21 cellular contexts compared by ENCODE assay signal in the genomic region with DNA sequence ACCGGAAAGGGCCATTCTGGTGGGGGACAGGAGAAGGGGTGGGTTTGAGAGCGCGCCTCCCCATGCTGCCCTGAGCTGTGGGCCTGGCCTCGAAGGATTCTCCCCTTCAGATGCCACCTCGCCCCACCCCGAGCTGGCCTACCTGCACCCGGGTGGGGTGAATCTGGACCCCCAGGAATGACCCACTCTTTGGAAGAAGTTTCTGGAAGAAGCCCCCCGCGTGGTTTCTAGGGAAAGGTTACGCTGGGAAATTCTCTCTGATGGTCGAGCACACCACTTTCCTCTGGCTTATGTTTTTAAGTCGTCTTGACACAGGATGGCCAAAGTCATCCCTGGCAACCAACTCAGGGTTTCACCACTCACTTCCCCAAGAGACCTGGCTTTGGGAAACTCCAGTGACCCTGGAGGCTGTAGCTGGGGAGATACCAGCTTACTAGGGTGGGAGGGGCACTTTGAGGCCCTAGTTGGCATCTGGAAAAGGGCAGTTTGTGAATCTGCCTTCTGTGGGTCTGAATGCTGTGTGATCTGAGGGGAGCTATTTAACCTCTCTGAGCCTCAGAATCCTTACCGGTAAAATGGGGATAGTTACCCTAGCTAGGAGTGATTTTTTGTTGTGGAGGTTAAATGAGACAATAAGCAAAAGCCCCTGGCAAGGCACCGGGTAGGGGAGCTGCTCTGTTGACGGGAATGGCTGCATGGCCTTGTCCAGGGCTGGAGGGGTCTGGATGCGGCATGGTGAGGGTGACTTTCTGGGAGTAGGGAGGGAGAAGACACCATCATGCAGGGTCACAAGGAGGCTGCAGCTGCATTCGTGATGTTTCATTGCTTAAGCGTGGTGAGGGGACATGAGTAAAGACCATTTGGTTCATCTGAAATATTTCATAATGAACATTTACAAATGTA. TPM values are rescaled to one million over a fixed set of nuclear protein-coding genes. Genes with fewer than 3 reads are reported as not detected.
"Had no signal": no experiment of that assay in that cellular context is flagged by ENCODE, and none has a peak within 500 bp of the region (broad histone marks: within the 10 kb centered on the region; RNA-seq: fewer than 3 reads in every experiment).

No MANE protein-coding gene starts in this region.

- DNase-seq: activated CD4-positive, alpha-beta memory T cell treated with anti-CD3 and anti-CD28 coated beads, Interleukin-2, amount 10 ng/mL, durations not matched to agents 7 days and 5 days; activated naive CD4-positive, alpha-beta T cell treated with anti-CD3 and anti-CD28 coated beads, Interleukin-2, amount 10 ng/mL, durations not matched to agents 7 days and 5 days; dermis blood vessel endothelial cell; endodermal cell; erythroblast; immature natural killer cell; left cardiac atrium; lower lobe of right lung; stimulated activated CD4-positive, alpha-beta T cell treated with anti-CD3 and anti-CD28 coated beads, Interleukin-15, amount 100 ng/mL, for 24 hours; stimulated activated CD4-positive, alpha-beta T cell treated with anti-CD3 and anti-CD28 coated beads, Interleukin-4, amount 100 ng/mL, for 24 hours; stomach; T-cell; T1000; thyroid gland had no signal

- H3K27me3 ChIP-seq: pancreas, thyroid gland had no signal

- H3K4me3 ChIP-seq: lower lobe of right lung, pancreas, SK-N-MC, stomach, thyroid gland had no signal

- H3K27ac ChIP-seq: lower lobe of right lung, pancreas, SK-N-MC, stomach, thyroid gland had no signal

- H3K9me3 ChIP-seq: lower lobe of right lung, pancreas, stomach, thyroid gland had no signal

- H3K36me3 ChIP-seq: lower lobe of right lung, pancreas, stomach, thyroid gland had no signal

- H3K27ac Mint-ChIP-seq: activated CD4-positive, alpha-beta memory T cell treated with anti-CD3 and anti-CD28 coated beads, Interleukin-2, amount 10 ng/mL, durations not matched to agents 7 days and 5 days; activated naive CD4-positive, alpha-beta T cell treated with anti-CD3 and anti-CD28 coated beads, Interleukin-2, amount 10 ng/mL, durations not matched to agents 7 days and 5 days; activated T-helper 17 cell treated with anti-CD3 and anti-CD28 coated beads, Interleukin-2, amount 50 U/mL, for 72 hours; endodermal cell; T-cell had no signal

- H3K4me3 Mint-ChIP-seq: activated CD4-positive, alpha-beta memory T cell treated with anti-CD3 and anti-CD28 coated beads, Interleukin-2, amount 10 ng/mL, durations not matched to agents 7 days and 5 days; activated naive CD4-positive, alpha-beta T cell treated with anti-CD3 and anti-CD28 coated beads, Interleukin-2, amount 10 ng/mL, durations not matched to agents 7 days and 5 days; activated T-helper 17 cell treated with anti-CD3 and anti-CD28 coated beads, Interleukin-2, amount 50 U/mL, for 72 hours; central memory CD8-positive, alpha-beta T cell; endodermal cell; immature natural killer cell; naive thymus-derived CD8-positive, alpha-beta T cell; T-cell had no signal

- H3K4me1 Mint-ChIP-seq: activated CD4-positive, alpha-beta memory T cell treated with anti-CD3 and anti-CD28 coated beads, Interleukin-2, amount 10 ng/mL, durations not matched to agents 7 days and 5 days; activated naive CD4-positive, alpha-beta T cell treated with anti-CD3 and anti-CD28 coated beads, Interleukin-2, amount 10 ng/mL, durations not matched to agents 7 days and 5 days; activated T-helper 17 cell treated with anti-CD3 and anti-CD28 coated beads, Interleukin-2, amount 50 U/mL, for 72 hours; central memory CD8-positive, alpha-beta T cell; immature natural killer cell; naive thymus-derived CD8-positive, alpha-beta T cell; T-cell had no signal

- H3K9me3 Mint-ChIP-seq: activated CD4-positive, alpha-beta memory T cell treated with anti-CD3 and anti-CD28 coated beads, Interleukin-2, amount 10 ng/mL, durations not matched to agents 7 days and 5 days; activated naive CD4-positive, alpha-beta T cell treated with anti-CD3 and anti-CD28 coated beads, Interleukin-2, amount 10 ng/mL, durations not matched to agents 7 days and 5 days; activated T-helper 17 cell treated with anti-CD3 and anti-CD28 coated beads, Interleukin-2, amount 50 U/mL, for 72 hours; central memory CD8-positive, alpha-beta T cell; endodermal cell; immature natural killer cell; naive thymus-derived CD8-positive, alpha-beta T cell; T-cell had no signal

- H3K36me3 Mint-ChIP-seq: activated naive CD4-positive, alpha-beta T cell treated with anti-CD3 and anti-CD28 coated beads, Interleukin-2, amount 10 ng/mL, durations not matched to agents 7 days and 5 days; immature natural killer cell; naive thymus-derived CD8-positive, alpha-beta T cell; T-cell had no signal

- H3K4me1 ChIP-seq: lower lobe of right lung, pancreas, thyroid gland had no signal

RNA-seq across cellular contexts. Expression of a gene that starts 45.3 kb away (rescaled TPM):
- total RNA-seq: activated CD4-positive, alpha-beta memory T cell treated with anti-CD3 and anti-CD28 coated beads, Interleukin-2, amount 10 ng/mL, durations not matched to agents 7 days and 5 days; activated T-helper 17 cell treated with anti-CD3 and anti-CD28 coated beads, Interleukin-2, amount 50 U/mL, for 72 hours; dermis blood vessel endothelial cell; endodermal cell; left cardiac atrium; lower lobe of right lung; naive thymus-derived CD8-positive, alpha-beta T cell; pancreas; renal cortical epithelial cell; skeletal muscle tissue; stomach; T-cell; thyroid gland had no signal
